In the genomic region with DNA sequence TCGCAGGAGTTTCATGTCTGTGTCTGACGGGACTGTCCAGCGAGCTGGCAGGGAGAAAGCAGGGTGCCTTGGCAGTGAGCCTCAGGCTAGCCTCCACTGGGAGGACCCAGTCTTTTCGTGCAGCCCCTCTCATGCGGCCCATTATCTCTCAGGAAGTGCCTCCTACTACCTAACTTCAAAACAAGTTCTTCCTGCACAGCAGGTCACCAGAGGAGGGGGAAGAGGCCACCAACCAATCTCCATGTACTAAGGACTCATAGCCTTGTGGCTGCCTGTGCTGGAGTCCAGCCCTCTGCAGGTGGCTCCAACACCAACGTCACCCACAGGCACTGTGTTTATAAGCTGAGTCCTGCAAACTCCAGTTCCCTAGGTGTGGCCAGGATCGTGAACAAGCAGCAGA, we compare ENCODE assay signal across 12 cellular contexts. TPM values are rescaled to one million over a fixed set of nuclear protein-coding genes. Genes with fewer than 3 reads are reported as not detected.
DNase-seq lines count a peak whose midpoint lies in the region; ATAC-seq, FAIRE-seq and TF ChIP-seq lines count a peak whose summit lies in the region.
"Had no signal": no experiment of that assay in that cellular context is flagged by ENCODE, and none has a peak within 500 bp of the region (broad histone marks: within the 10 kb centered on the region; RNA-seq: fewer than 3 reads in every experiment).

No MANE protein-coding gene starts in this region.

- H3K27me3 ChIP-seq in osteoblast (ENCODE audit: insufficient read depth, low read length): peaks cover 25% of the 10 kb centered on the region

- CTCF ChIA-PET in Calu3 (lab: Charles Lee): interaction anchor here (0.6 to 1.2 kb wide), 3 partner anchors 17 to 278 kb away, joined by 3 to 9 read pairs (median 3); no protein-coding TSS in a partner anchor

- H3K27me3 Mint-ChIP-seq in Calu3 (ENCODE audit: unreplicated experiment): no peaks in the 10 kb centered on the region
- H3K27me3 Mint-ChIP-seq in natural killer cell treated with Interleukin-12 subunit alpha and Interleukin-12 subunit beta and Interleukin-15 and Interleukin-18, amount 100 ng/mL, for 72 hours: peaks cover 28 to 38% of the 10 kb centered on the region in 2 donors

- no peak overlapping the region for H2AFZ ChIP-seq in osteoblast (ENCODE audit: low read length)

- no peak overlapping the region for H3K4me3 Mint-ChIP-seq in Calu3 (ENCODE audit: low read depth, unreplicated experiment)
- no peak overlapping the region for H3K4me3 Mint-ChIP-seq in natural killer cell treated with Interleukin-12 subunit alpha and Interleukin-12 subunit beta and Interleukin-15 and Interleukin-18, amount 100 ng/mL, for 72 hours

- H3K27ac ChIP-seq in osteoblast (ENCODE audit: low read depth, low read length): no peak overlapping the region

- no peaks in the 10 kb centered on the region for H3K79me2 ChIP-seq in osteoblast (ENCODE audit: insufficient read depth, low read length)

- H3K4me1 Mint-ChIP-seq in Calu3 (ENCODE audit: low read depth, unreplicated experiment): peaks cover 22% of the 10 kb centered on the region
- H3K4me1 Mint-ChIP-seq in natural killer cell treated with Interleukin-12 subunit alpha and Interleukin-12 subunit beta and Interleukin-15 and Interleukin-18, amount 100 ng/mL, for 72 hours (ENCODE audit: low read depth in 2 of 2): peaks cover under 1 to 6% of the 10 kb centered on the region in 2 donors

- H3K4me3 ChIP-seq in osteoblast (ENCODE audit: insufficient read depth, low read length): no peak overlapping the region

- no peaks in the 10 kb centered on the region for H3K9me3 ChIP-seq in osteoblast (ENCODE audit: low read depth, low read length)

- peak overlapping the region; percentile 75 for H3K27ac Mint-ChIP-seq in Calu3 (ENCODE audit: unreplicated experiment)
- no peak overlapping the region for H3K27ac Mint-ChIP-seq in natural killer cell treated with Interleukin-12 subunit alpha and Interleukin-12 subunit beta and Interleukin-15 and Interleukin-18, amount 100 ng/mL, for 72 hours

- TF ChIP-seq CTCF in Calu3 (IDR thresholded peaks at IDR 0.05; ENCODE audit: unreplicated experiment) (no peak), osteoblast (IDR thresholded peaks at IDR 0.05; ENCODE audit: extremely low read depth, low read depth, low read length) (no peak)

- no peaks in the 10 kb centered on the region for H3K9me3 Mint-ChIP-seq in Calu3 (ENCODE audit: low read depth, unreplicated experiment)
- H3K9me3 Mint-ChIP-seq in natural killer cell treated with Interleukin-12 subunit alpha and Interleukin-12 subunit beta and Interleukin-15 and Interleukin-18, amount 100 ng/mL, for 72 hours: no peaks in the 10 kb centered on the region
- H3K9me3 Mint-ChIP-seq: activated naive CD4-positive, alpha-beta T cell treated with anti-CD3 and anti-CD28 coated beads, Interleukin-2, amount 50 U/mL, for 72 hours had no signal

- intact Hi-C loops in Calu3 (cut with micrococcal nuclease; ENCODE audit: unreplicated experiment): loop anchor here (5.0 kb wide), 2 partner anchors 35 to 65 kb away; no protein-coding TSS in a partner anchor

- DNase-seq in Calu3: peak; percentile 60
- DNase-seq in NAMALWA (ENCODE audit: low spot score): peak; percentile 16
- peak; percentile 58 for DNase-seq in cerebellar cortex (ENCODE audit: low spot score)
- peak; percentile 35 for DNase-seq in osteoblast (ENCODE audit: insufficient read length, low spot score, missing footprints)
- no peak for DNase-seq in NCI-H1694 treated with DMSO at 0.1 percent for 48 hours (lab: John Stamatoyannopoulos, UW)
- DNase-seq in natural killer cell treated with Interleukin-12 subunit alpha and Interleukin-12 subunit beta and Interleukin-15 and Interleukin-18, amount 100 ng/mL, for 72 hours (ENCODE audit: low spot score): no peak
- no peak for DNase-seq in frontal cortex (ENCODE audit: low spot score in 2 of 2)
- DNase-seq in SK-N-DZ (ENCODE audit: low spot score): no peak
- DNase-seq: kidney had no signal

- H3K4me1 ChIP-seq in osteoblast (ENCODE audit: insufficient read depth, low read length): no peaks in the 10 kb centered on the region

- H3K36me3 ChIP-seq in osteoblast (ENCODE audit: insufficient read depth, low read length): no peaks in the 10 kb centered on the region

- peaks cover 20% of the 10 kb centered on the region for H3K36me3 Mint-ChIP-seq in Calu3 (ENCODE audit: insufficient read depth, unreplicated experiment)
- H3K36me3 Mint-ChIP-seq in natural killer cell treated with Interleukin-12 subunit alpha and Interleukin-12 subunit beta and Interleukin-15 and Interleukin-18, amount 100 ng/mL, for 72 hours: no peaks in the 10 kb centered on the region
- H3K36me3 Mint-ChIP-seq: activated naive CD4-positive, alpha-beta T cell treated with anti-CD3 and anti-CD28 coated beads, Interleukin-2, amount 50 U/mL, for 72 hours had no signal

- no peak for FAIRE-seq in frontal cortex (lab: Jason Lieb, UNC)
- FAIRE-seq: endothelial cell of umbilical vein, HTR-8/SVneo, kidney had no signal

- no peaks in the 10 kb centered on the region for H4K20me1 ChIP-seq in osteoblast (ENCODE audit: insufficient read depth, low read length)

- no TSS peak for BruUV-seq in Calu3 (replicated peaks; lab: Mats Ljungman, UMichigan)

- H3K4me2 ChIP-seq in osteoblast (ENCODE audit: insufficient read depth, low read length): no peak overlapping the region

- ATAC-seq in natural killer cell treated with Interleukin-12 subunit alpha and Interleukin-12 subunit beta and Interleukin-15 and Interleukin-18, amount 100 ng/mL, for 72 hours: no peak
- ATAC-seq: activated naive CD4-positive, alpha-beta T cell treated with anti-CD3 and anti-CD28 coated beads, Interleukin-2, amount 50 U/mL, for 72 hours had no signal

RNA-seq across cellular contexts. Expression of gene VIPR1, which starts 4.8 kb away (rescaled TPM):
- total RNA-seq in Calu3 (2022) (16.6 and 19.2 TPM in 2 replicates), osteoblast (not detected in 2 replicates), frontal cortex (0.41 TPM)
- under 1 TPM in 1 of 2 donors, not detected in 1; 0.69 TPM for total RNA-seq in natural killer cell treated with Interleukin-12 subunit alpha and Interleukin-12 subunit beta and Interleukin-15 and Interleukin-18, amount 100 ng/mL, for 72 hours
- 0.15 TPM in 1 of 2 replicates, not detected in the other for polyA plus RNA-seq in SK-N-DZ (2014; cell fraction: cytosol; rRNA removed)
- polyA plus RNA-seq in SK-N-DZ (2014; cell fraction: nucleus; rRNA removed): 0.19 and 1.4 TPM in 2 replicates

Comparison
In these comparisons a context has a peak if more than half of its experiments do, and no peak if none do; other contexts are left out.
1. DNase-seq: peak in Calu3 (single experiment), NAMALWA (single experiment), cerebellar cortex (single experiment) and osteoblast (single experiment); none in NCI-H1694 treated with DMSO at 0.1 percent for 48 hours (single experiment), natural killer cell treated with Interleukin-12 subunit alpha and Interleukin-12 subunit beta and Interleukin-15 and Interleukin-18, amount 100 ng/mL, for 72 hours (single experiment), frontal cortex (0 of 2) and SK-N-DZ (single experiment).
2. RNA of gene VIPR1, which starts 4.8 kb away (total RNA-seq): 16.6 to 19.2 TPM in Calu3; 0.69 TPM in natural killer cell treated with Interleukin-12 subunit alpha and Interleukin-12 subunit beta and Interleukin-15 and Interleukin-18, amount 100 ng/mL, for 72 hours, 0.41 TPM in frontal cortex (single experiment) and not detected in osteoblast; every median in the first group is over 10 times any median in the second.